In the genomic region with DNA sequence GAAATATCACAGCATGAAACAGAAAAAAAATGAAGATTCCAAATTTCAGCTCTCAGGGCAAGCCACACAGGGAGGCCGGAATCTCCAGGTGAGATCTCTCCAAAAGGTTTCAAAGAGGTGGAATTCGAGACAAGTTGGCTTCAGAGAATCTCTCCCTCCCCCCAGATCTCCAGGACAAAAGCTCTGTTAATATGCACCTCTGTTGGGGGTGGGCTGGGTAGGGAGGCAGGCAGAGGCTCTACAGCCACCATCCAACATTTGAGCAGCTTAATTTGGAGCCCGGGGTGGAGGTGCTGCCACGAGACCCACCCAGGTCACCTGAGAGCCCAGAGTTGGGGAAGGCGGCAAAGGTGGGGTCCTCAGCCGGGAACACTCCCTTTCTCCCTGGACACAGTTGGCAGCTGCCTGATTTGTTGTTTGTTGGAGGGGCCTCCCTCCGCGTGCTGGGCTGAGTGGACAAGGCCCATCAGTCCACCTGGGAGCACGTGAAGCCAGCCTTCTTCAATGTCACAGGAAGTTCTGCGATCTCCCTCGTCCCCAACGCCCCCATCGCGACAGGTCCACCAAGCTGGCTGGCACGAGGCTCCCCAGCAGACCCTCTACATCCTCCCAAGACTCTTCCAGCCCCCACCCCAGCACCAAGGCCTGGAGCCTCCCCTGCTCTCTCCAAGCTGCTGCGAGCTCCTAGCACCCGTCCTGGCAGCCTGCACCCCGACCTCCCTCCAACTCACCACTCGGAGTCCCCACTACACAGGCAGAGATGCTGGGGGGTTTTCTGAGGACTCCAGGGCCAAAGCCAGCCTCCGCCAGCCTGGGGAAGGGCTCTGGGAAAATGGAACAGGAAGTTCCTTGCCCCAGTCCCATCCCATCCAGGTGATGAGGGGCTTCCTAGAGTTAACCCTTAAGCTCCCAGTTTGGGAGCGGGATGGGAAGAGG, we compare ENCODE assay signal across 9 cellular contexts. TPM values are rescaled to one million over a fixed set of nuclear protein-coding genes. Genes with fewer than 3 reads are reported as not detected.
DNase-seq lines count a peak whose midpoint lies in the region; ATAC-seq lines count a peak whose summit lies in the region.
"Had no signal": no experiment of that assay in that cellular context is flagged by ENCODE, and none has a peak within 500 bp of the region (broad histone marks: within the 10 kb centered on the region; RNA-seq: fewer than 3 reads in every experiment).

A gene (minus strand): TSS at position 836 of the 936 bp plus-strand sequence. CDS start 6,357 bp downstream, outside the sequence.

- H3K4me1 ChIP-seq in iPS-20b (ENCODE audit: insufficient read depth, low read length): peaks cover 20% of the 10 kb centered on the region

- peaks cover 28% of the 10 kb centered on the region for H3K36me3 ChIP-seq in iPS-20b (ENCODE audit: insufficient read depth, low read depth, low read length)

- H3K9ac ChIP-seq in iPS-20b (ENCODE audit: low read depth, low read length): peak within 1 kb of the TSS; percentile 98

- no peak for DNase-seq in activated CD4-positive, alpha-beta T cell treated with anti-CD3 and anti-CD28 coated beads, Interleukin-2, amount 10 ng/mL, durations not matched to agents 7 days and 5 days
- no peak for DNase-seq in activated CD4-positive, alpha-beta T cell treated with anti-CD3 and anti-CD28 coated beads for 48 hours
- DNase-seq in activated T-helper 2 cell treated with anti-CD3 and anti-CD28 coated beads, Interferon-gamma antibody, Interleukin-2, Interleukin-4, amounts not matched to agents 10 μg/mL and 5 μg/mL and 100 μg/mL, durations not matched to agents 14 hours and 24 hours and 36 hours (ENCODE audit: low spot score): no peak
- DNase-seq in stimulated activated naive B cell treated with anti-CD40 and anti-IgM and Interleukin-4, amounts not matched to agents 10 μg/mL and 1 μg/mL and 100 μg/mL, for 72 hours: no peak
- DNase-seq in posterior vena cava (ENCODE audit: low spot score): no peak
- DNase-seq in NCI-H2107 treated with DMSO at 0.1 percent for 48 hours (lab: John Stamatoyannopoulos, UW; ENCODE audit: unreplicated experiment): no peak
- DNase-seq in OCI-M2 (lab: John Stamatoyannopoulos, UW; ENCODE audit: unreplicated experiment): no peak

- CTCF ChIA-PET in activated CD4-positive, alpha-beta T cell treated with anti-CD3 and anti-CD28 coated beads, Interleukin-2, amount 10 ng/mL, durations not matched to agents 7 days and 5 days (lab: Charles Lee): interaction anchor here (1.1 to 6.2 kb wide), 6 partner anchors 8 to 40 kb away, joined by 3 to 38 read pairs (median 11); a partner anchor contains a TSS

- H3K4me3 ChIP-seq in iPS-20b (ENCODE audit: low read length): peak within 1 kb of the TSS; percentile 97

- POLR2A ChIA-PET in activated CD4-positive, alpha-beta T cell treated with anti-CD3 and anti-CD28 coated beads, Interleukin-2, amount 10 ng/mL, durations not matched to agents 7 days and 5 days (lab: Charles Lee): interaction anchor here (1.2 kb wide), 1 partner anchor 60 kb away, joined by 3 read pairs; no protein-coding TSS in a partner anchor

- H3K4me3 Mint-ChIP-seq in activated CD4-positive, alpha-beta T cell treated with anti-CD3 and anti-CD28 coated beads, Interleukin-2, amount 10 ng/mL, durations not matched to agents 7 days and 5 days: peak within 1 kb of the TSS; percentile 84
- H3K4me3 Mint-ChIP-seq in activated T-helper 2 cell treated with anti-CD3 and anti-CD28 coated beads, Interferon-gamma antibody, Interleukin-2, Interleukin-4, amounts not matched to agents 10 μg/mL and 5 μg/mL and 100 μg/mL, durations not matched to agents 14 hours and 24 hours and 36 hours (ENCODE audit: low read depth): peak within 1 kb of the TSS; percentile 69
- H3K4me3 Mint-ChIP-seq in stimulated activated naive B cell treated with anti-CD40 and anti-IgM and Interleukin-4, amounts not matched to agents 10 μg/mL and 1 μg/mL and 100 μg/mL, for 72 hours: peak within 1 kb of the TSS; percentile 79 to 83

- no peaks in the 10 kb centered on the region for H3K9me3 ChIP-seq in iPS-20b (ENCODE audit: insufficient read depth, low read depth, low read length)

- intact Hi-C loops in activated T-helper 2 cell treated with anti-CD3 and anti-CD28 coated beads, Interferon-gamma antibody, Interleukin-2, Interleukin-4, amounts not matched to agents 10 μg/mL and 5 μg/mL and 100 μg/mL, durations not matched to agents 14 hours and 24 hours and 36 hours (cut with micrococcal nuclease): loop anchor here (10.0 kb wide), 1 partner anchor 66 kb away; no protein-coding TSS in a partner anchor
- intact Hi-C loops in posterior vena cava (cut with DNase I): no loop called here

- ATAC-seq in stimulated activated naive B cell treated with anti-CD40 and anti-IgM and Interleukin-4, amounts not matched to agents 10 μg/mL and 1 μg/mL and 100 μg/mL, for 72 hours (replicated peaks): no peak

- no peaks in the 10 kb centered on the region for H3K9me3 Mint-ChIP-seq in activated CD4-positive, alpha-beta T cell treated with anti-CD3 and anti-CD28 coated beads, Interleukin-2, amount 10 ng/mL, durations not matched to agents 7 days and 5 days
- no peaks in the 10 kb centered on the region for H3K9me3 Mint-ChIP-seq in activated T-helper 2 cell treated with anti-CD3 and anti-CD28 coated beads, Interferon-gamma antibody, Interleukin-2, Interleukin-4, amounts not matched to agents 10 μg/mL and 5 μg/mL and 100 μg/mL, durations not matched to agents 14 hours and 24 hours and 36 hours
- H3K9me3 Mint-ChIP-seq in stimulated activated naive B cell treated with anti-CD40 and anti-IgM and Interleukin-4, amounts not matched to agents 10 μg/mL and 1 μg/mL and 100 μg/mL, for 72 hours: no peaks in the 10 kb centered on the region

- peak within 1 kb of the TSS; percentile 99 for H3K27ac ChIP-seq in iPS-20b (ENCODE audit: low read length)

- H3K27me3 ChIP-seq in iPS-20b (ENCODE audit: insufficient read depth, low read length): no peaks in the 10 kb centered on the region

- no peaks in the 10 kb centered on the region for H3K36me3 Mint-ChIP-seq in activated CD4-positive, alpha-beta T cell treated with anti-CD3 and anti-CD28 coated beads, Interleukin-2, amount 10 ng/mL, durations not matched to agents 7 days and 5 days (ENCODE audit: low read depth)
- H3K36me3 Mint-ChIP-seq in activated T-helper 2 cell treated with anti-CD3 and anti-CD28 coated beads, Interferon-gamma antibody, Interleukin-2, Interleukin-4, amounts not matched to agents 10 μg/mL and 5 μg/mL and 100 μg/mL, durations not matched to agents 14 hours and 24 hours and 36 hours (ENCODE audit: low read depth): no peaks in the 10 kb centered on the region
- H3K36me3 Mint-ChIP-seq in stimulated activated naive B cell treated with anti-CD40 and anti-IgM and Interleukin-4, amounts not matched to agents 10 μg/mL and 1 μg/mL and 100 μg/mL, for 72 hours: no peaks in the 10 kb centered on the region

- H3K27ac Mint-ChIP-seq in activated CD4-positive, alpha-beta T cell treated with anti-CD3 and anti-CD28 coated beads, Interleukin-2, amount 10 ng/mL, durations not matched to agents 7 days and 5 days: peak within 1 kb of the TSS; percentile 91
- peak within 1 kb of the TSS; percentile 47 for H3K27ac Mint-ChIP-seq in activated T-helper 2 cell treated with anti-CD3 and anti-CD28 coated beads, Interferon-gamma antibody, Interleukin-2, Interleukin-4, amounts not matched to agents 10 μg/mL and 5 μg/mL and 100 μg/mL, durations not matched to agents 14 hours and 24 hours and 36 hours
- H3K27ac Mint-ChIP-seq in stimulated activated naive B cell treated with anti-CD40 and anti-IgM and Interleukin-4, amounts not matched to agents 10 μg/mL and 1 μg/mL and 100 μg/mL, for 72 hours: peak within 1 kb of the TSS; percentile 76

- H3K27me3 Mint-ChIP-seq in activated CD4-positive, alpha-beta T cell treated with anti-CD3 and anti-CD28 coated beads, Interleukin-2, amount 10 ng/mL, durations not matched to agents 7 days and 5 days: no peaks in the 10 kb centered on the region
- H3K27me3 Mint-ChIP-seq in activated T-helper 2 cell treated with anti-CD3 and anti-CD28 coated beads, Interferon-gamma antibody, Interleukin-2, Interleukin-4, amounts not matched to agents 10 μg/mL and 5 μg/mL and 100 μg/mL, durations not matched to agents 14 hours and 24 hours and 36 hours (ENCODE audit: low read depth): peaks cover 4% of the 10 kb centered on the region
- no peaks in the 10 kb centered on the region for H3K27me3 Mint-ChIP-seq in stimulated activated naive B cell treated with anti-CD40 and anti-IgM and Interleukin-4, amounts not matched to agents 10 μg/mL and 1 μg/mL and 100 μg/mL, for 72 hours

- H3K4me1 Mint-ChIP-seq in activated CD4-positive, alpha-beta T cell treated with anti-CD3 and anti-CD28 coated beads, Interleukin-2, amount 10 ng/mL, durations not matched to agents 7 days and 5 days: peaks cover 76% of the 10 kb centered on the region
- peaks cover 33% of the 10 kb centered on the region for H3K4me1 Mint-ChIP-seq in activated T-helper 2 cell treated with anti-CD3 and anti-CD28 coated beads, Interferon-gamma antibody, Interleukin-2, Interleukin-4, amounts not matched to agents 10 μg/mL and 5 μg/mL and 100 μg/mL, durations not matched to agents 14 hours and 24 hours and 36 hours (ENCODE audit: low read depth)
- H3K4me1 Mint-ChIP-seq in stimulated activated naive B cell treated with anti-CD40 and anti-IgM and Interleukin-4, amounts not matched to agents 10 μg/mL and 1 μg/mL and 100 μg/mL, for 72 hours: peaks cover 20 to 28% of the 10 kb centered on the region in 2 donors

RNA-seq across cellular contexts. Expression of the gene that starts here (rescaled TPM):
- under 1 TPM; 0.29 to 0.35 TPM for total RNA-seq in activated CD4-positive, alpha-beta T cell treated with anti-CD3 and anti-CD28 coated beads, Interleukin-2, amount 10 ng/mL, durations not matched to agents 7 days and 5 days
- not detected in 2 replicates for total RNA-seq in activated T-helper 2 cell treated with anti-CD3 and anti-CD28 coated beads, Interferon-gamma antibody, Interleukin-2, Interleukin-4, amounts not matched to agents 10 μg/mL and 5 μg/mL and 100 μg/mL, durations not matched to agents 14 hours and 24 hours and 36 hours
- not detected for total RNA-seq in posterior vena cava
- total RNA-seq: HT-29 had no signal
